Comparison of ENCODE assay signal across 13 cellular contexts in genomic region chr12:481422-481821, GRCh38. TPM values are rescaled to one million over a fixed set of nuclear protein-coding genes. Genes with fewer than 3 reads are reported as not detected.
DNase-seq lines count a peak whose midpoint lies in the region; FAIRE-seq and TF ChIP-seq lines count a peak whose summit lies in the region.
"Had no signal": no experiment of that assay in that cellular context is flagged by ENCODE, and none has a peak within 500 bp of the region (broad histone marks: within the 10 kb centered on the region; RNA-seq: fewer than 3 reads in every experiment).

No MANE protein-coding gene starts in this region.

- no peak for TF ChIP-seq POLR2A in adrenal gland (IDR thresholded peaks at IDR 0.05)
- no peak for TF ChIP-seq POLR2A in breast epithelium (IDR thresholded peaks at IDR 0.05)

- H3K4me1 ChIP-seq in adrenal gland (replicated peaks in 1 of 2), result peaks cover 0 to 13% of the 10 kb centered on the region in 2 donors
- no peaks in the 10 kb centered on the region for H3K4me1 ChIP-seq in breast epithelium

- FAIRE-seq in urothelium cell line (lab: Jason Lieb, UNC), result peak; percentile 87
- FAIRE-seq: RCC 7860 had no signal

- WGBS in adrenal gland, 4 donors, result 55 to 81% (median 63%) methylated on average over 2 to 5 of the region's 5 CpGs

- H3K9me3 ChIP-seq in adrenal gland (replicated peaks in 1 of 3) (no peaks in the 10 kb centered on the region), breast epithelium (no peaks in the 10 kb centered on the region)
- H3K9me3 ChIP-seq: testis had no signal

- intact Hi-C loops in adrenal gland (cut with DNase I), result no loop called here
- intact Hi-C loops in breast epithelium (cut with DNase I; ENCODE audit: low total_unique reads), result loop anchor here (5.0 kb wide), 1 partner anchor 1966 kb away; no protein-coding TSS in a partner anchor

- TF ChIP-seq CTCF in adrenal gland (IDR thresholded peaks at IDR 0.05) (no peak), breast epithelium (IDR thresholded peaks at IDR 0.05) (no peak)

- no peaks in the 10 kb centered on the region for H3K36me3 ChIP-seq in adrenal gland (replicated peaks in 1 of 2)
- no peaks in the 10 kb centered on the region for H3K36me3 ChIP-seq in breast epithelium

- H3K27me3 ChIP-seq in adrenal gland, result no peaks in the 10 kb centered on the region
- no peaks in the 10 kb centered on the region for H3K27me3 ChIP-seq in breast epithelium
- H3K27me3 ChIP-seq: testis had no signal

- DNase-seq in NCI-H345 (lab: John Stamatoyannopoulos, UW) (peak; percentile 34), NCI-H345 treated with DMSO at 0.1 percent for 48 hours (lab: John Stamatoyannopoulos, UW; ENCODE audit: unreplicated experiment) (no peak), adrenal gland (peak in 5 of 7 donors; percentile 41 to 60 (median 56)), islet precursor cell (peak; percentile 82), urothelium cell line (ENCODE audit: low spot score) (peak; percentile 66), inferior parietal cortex (ENCODE audit: extremely low spot score) (no peak), breast epithelium (ENCODE audit: low spot score in 2 of 2) (no peak)
- no peak for DNase-seq in activated CD4-positive, alpha-beta T cell treated with anti-CD3 and anti-CD28 coated beads, Interleukin-2, amount 50 U/mL, for 1 hour
- DNase-seq: activated CD4-positive, alpha-beta T cell treated with anti-CD3 and anti-CD28 coated beads for 1 hour; activated naive CD4-positive, alpha-beta T cell treated with anti-CD3 and anti-CD28 coated beads, Interleukin-2, amount 50 U/mL, for 16 hours; stimulated activated CD4-positive, alpha-beta T cell treated with anti-CD3 and anti-CD28 coated beads, Interleukin-1b, Interleukin-23, amount 100 ng/mL, for 48 hours; testis had no signal

- H3K27ac ChIP-seq in adrenal gland (peak overlapping the region in 2 of 5 donors; percentile 63), breast epithelium (no peak overlapping the region)

- H3K4me3 ChIP-seq in adrenal gland (no peak overlapping the region), breast epithelium (no peak overlapping the region)
- H3K4me3 ChIP-seq: testis had no signal

RNA-seq across cellular contexts. Expression of gene B4GALNT3, which starts 21.7 kb away (rescaled TPM):
- total RNA-seq in adrenal gland (10 to 100 TPM in 7 of 8 donors, 1 to 10 TPM in 1; 9.8 to 43.1 (median 28.5) TPM), breast epithelium (1 to 10 TPM in 2 of 3 donors, under 1 TPM in 1; 0.16 to 5.9 (median 4.6) TPM)
- 10 to 100 TPM; 16.2 to 38.5 (median 30.5) TPM for polyA plus RNA-seq in adrenal gland

Comparison
In these comparisons a context has a peak if more than half of its experiments do, and no peak if none do; other contexts are left out.
1. DNase-seq: peak in NCI-H345 (single experiment), adrenal gland (5 of 7), islet precursor cell (single experiment) and urothelium cell line (single experiment); none in NCI-H345 treated with DMSO at 0.1 percent for 48 hours (single experiment), activated CD4-positive, alpha-beta T cell treated with anti-CD3 and anti-CD28 coated beads, Interleukin-2, amount 50 U/mL, for 1 hour (single experiment), inferior parietal cortex (single experiment) and breast epithelium (0 of 2).